8 cellular contexts compared by ENCODE assay signal in the genomic region with DNA sequence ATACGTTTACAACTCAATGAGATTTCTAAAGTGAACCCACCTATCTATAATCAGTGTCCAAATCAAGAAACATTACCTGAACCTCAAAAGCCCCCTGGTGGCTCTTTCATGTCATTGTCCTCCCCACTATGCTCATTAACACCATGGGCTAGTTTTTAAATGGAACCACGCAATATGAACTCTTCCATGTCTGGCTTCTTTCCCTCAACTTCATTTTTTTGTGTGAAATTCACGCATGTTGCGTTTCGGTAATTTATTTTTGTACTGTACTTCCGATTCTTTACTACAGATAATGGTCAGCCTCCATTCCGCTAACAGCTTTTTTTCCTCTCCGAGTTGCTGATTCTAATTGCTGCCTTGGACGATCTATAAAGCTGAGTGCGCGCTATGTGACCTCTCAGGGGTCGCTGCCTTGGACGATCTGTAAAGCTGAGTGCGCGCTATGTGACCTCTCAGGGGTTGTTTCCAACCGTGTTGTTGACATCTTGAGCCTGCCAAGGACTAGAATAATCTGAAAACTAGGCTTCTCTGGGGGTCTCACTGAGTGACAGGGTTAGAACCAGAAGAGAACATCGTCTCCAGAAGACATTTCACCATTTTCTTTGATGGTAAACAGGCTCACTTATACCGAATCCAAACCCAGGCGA. TPM values are rescaled to one million over a fixed set of nuclear protein-coding genes. Genes with fewer than 3 reads are reported as not detected.
A peak's percentile ranks its signal among the peaks of the same experiment; 100 is the strongest.
DNase-seq lines count a peak whose midpoint lies in the region; ATAC-seq and TF ChIP-seq lines count a peak whose summit lies in the region.

No MANE protein-coding gene starts in this region.

- POLR2A ChIA-PET in activated naive CD8-positive, alpha-beta T cell treated with anti-CD3 and anti-CD28 coated beads, Interleukin-2, amount 10 ng/mL, durations not matched to agents 7 days and 5 days (lab: Charles Lee), result interaction anchor here (0.6 to 3.4 kb wide), 17 partner anchors 9 to 1522 kb away, joined by 3 to 105 read pairs (median 6); partner anchors contain the start of genes KIAA0040, MRPS14 and RC3H1

- ATAC-seq in GM18505 (IDR thresholded peaks at IDR 0.05; ENCODE audit: unreplicated experiment), result peak; percentile 0
- ATAC-seq in activated naive CD8-positive, alpha-beta T cell treated with anti-CD3 and anti-CD28 coated beads, Interleukin-2, amount 10 ng/mL, durations not matched to agents 7 days and 5 days (ENCODE audit: low read depth), result peak; percentile 0
- ATAC-seq in HG02970 (IDR thresholded peaks at IDR 0.05; ENCODE audit: low FRiP score, unreplicated experiment), result no peak

- H3K9ac ChIP-seq in NT2/D1 (ENCODE audit: insufficient read length, low read depth), result peak overlapping the region; percentile 96

- peaks cover 5% of the 10 kb centered on the region for H3K36me3 Mint-ChIP-seq in activated naive CD8-positive, alpha-beta T cell treated with anti-CD3 and anti-CD28 coated beads, Interleukin-2, amount 10 ng/mL, durations not matched to agents 7 days and 5 days

- H3K36me3 ChIP-seq in NT2/D1 (ENCODE audit: insufficient read depth, insufficient read length, low read length), result peaks cover 29% of the 10 kb centered on the region
- no peaks in the 10 kb centered on the region for H3K36me3 ChIP-seq in right atrium auricular region

- no peaks in the 10 kb centered on the region for H3K27me3 Mint-ChIP-seq in activated naive CD8-positive, alpha-beta T cell treated with anti-CD3 and anti-CD28 coated beads, Interleukin-2, amount 10 ng/mL, durations not matched to agents 7 days and 5 days

- H3K27ac ChIP-seq in right atrium auricular region, result peak overlapping the region; percentile 94 to 96

- H3K4me1 Mint-ChIP-seq in activated naive CD8-positive, alpha-beta T cell treated with anti-CD3 and anti-CD28 coated beads, Interleukin-2, amount 10 ng/mL, durations not matched to agents 7 days and 5 days, result peaks cover 26% of the 10 kb centered on the region

- TF ChIP-seq CTCF in AG10803 (conservative IDR thresholded peaks at IDR 0.05; ENCODE audit: low read length) (peak; percentile 89), right atrium auricular region (IDR thresholded peaks at IDR 0.05) (peak; percentile 76 to 81)

- H3K9me3 Mint-ChIP-seq in activated naive CD8-positive, alpha-beta T cell treated with anti-CD3 and anti-CD28 coated beads, Interleukin-2, amount 10 ng/mL, durations not matched to agents 7 days and 5 days, result no peaks in the 10 kb centered on the region

- DNase-seq in AG10803 (ENCODE audit: low read depth) (peak; percentile 59), NT2/D1 (ENCODE audit: low read depth, low spot score) (peak; percentile 47), right atrium auricular region (ENCODE audit: low spot score) (no peak), renal cortical epithelial cell (ENCODE audit: low read depth) (peak; percentile 65)
- peak; percentile 73 for DNase-seq in Jurkat, Clone E6-1 (ENCODE audit: low read depth, low spot score)
- no peak for DNase-seq in activated naive CD8-positive, alpha-beta T cell treated with anti-CD3 and anti-CD28 coated beads, Interleukin-2, amount 10 ng/mL, durations not matched to agents 7 days and 5 days

- no peaks in the 10 kb centered on the region for H3K9me3 ChIP-seq in NT2/D1 (ENCODE audit: insufficient read depth, low read length)
- H3K9me3 ChIP-seq in right atrium auricular region, result no peaks in the 10 kb centered on the region

- H3K27me3 ChIP-seq in NT2/D1 (ENCODE audit: insufficient read depth, insufficient read length) (no peaks in the 10 kb centered on the region), right atrium auricular region (no peaks in the 10 kb centered on the region)

- no peaks in the 10 kb centered on the region for H3K4me1 ChIP-seq in NT2/D1 (ENCODE audit: insufficient read depth, insufficient read length)
- H3K4me1 ChIP-seq in right atrium auricular region, result peaks cover 0 to 26% of the 10 kb centered on the region in 2 donors

- H3K27ac Mint-ChIP-seq in activated naive CD8-positive, alpha-beta T cell treated with anti-CD3 and anti-CD28 coated beads, Interleukin-2, amount 10 ng/mL, durations not matched to agents 7 days and 5 days, result no peak overlapping the region

- peak overlapping the region; percentile 89 for H3K4me3 ChIP-seq in AG10803 (ENCODE audit: low read length)
- H3K4me3 ChIP-seq in Jurkat, Clone E6-1 (ENCODE audit: low read length), result peak overlapping the region; percentile 94
- H3K4me3 ChIP-seq in NT2/D1 (ENCODE audit: insufficient read length, low read depth), result peak overlapping the region; percentile 98
- peak overlapping the region; percentile 82 to 85 for H3K4me3 ChIP-seq in right atrium auricular region

- H3K4me3 Mint-ChIP-seq in activated naive CD8-positive, alpha-beta T cell treated with anti-CD3 and anti-CD28 coated beads, Interleukin-2, amount 10 ng/mL, durations not matched to agents 7 days and 5 days, result no peak overlapping the region

- no peak for TF ChIP-seq POLR2A in GM18505 (IDR thresholded peaks at IDR 0.05; ENCODE audit: borderline replicate concordance, extremely low read depth, insufficient read depth, insufficient read length)

RNA-seq across cellular contexts. Expression of gene CACYBP, which starts 1.1 kb away (rescaled TPM):
- polyA plus RNA-seq in Jurkat, Clone E6-1 (2012; ENCODE audit: insufficient read depth, insufficient read length), result 375 TPM
- total RNA-seq in activated naive CD8-positive, alpha-beta T cell treated with anti-CD3 and anti-CD28 coated beads, Interleukin-2, amount 10 ng/mL, durations not matched to agents 7 days and 5 days, result 100 to 1,000 TPM; 147 to 177 TPM
- total RNA-seq in right atrium auricular region (10 to 100 TPM; 40.5 to 59.7 TPM), renal cortical epithelial cell (118 and 251 TPM in 2 replicates)

RNA-seq across cellular contexts. Expression of gene MRPS14, which starts 24.5 kb away (rescaled TPM):
- polyA plus RNA-seq in Jurkat, Clone E6-1 (2012; ENCODE audit: insufficient read depth, insufficient read length), result 45.8 TPM
- total RNA-seq in activated naive CD8-positive, alpha-beta T cell treated with anti-CD3 and anti-CD28 coated beads, Interleukin-2, amount 10 ng/mL, durations not matched to agents 7 days and 5 days, result 10 to 100 TPM; 34.0 to 38.4 TPM
- total RNA-seq in right atrium auricular region, result 10 to 100 TPM; 14.8 to 16.7 TPM
- total RNA-seq in renal cortical epithelial cell, result 14.2 and 21.0 TPM in 2 replicates

Comparison
In these comparisons a context has a peak if more than half of its experiments do, and no peak if none do; other contexts are left out.
1. DNase-seq: peak in AG10803 (single experiment), Jurkat, Clone E6-1 (single experiment), NT2/D1 (single experiment) and renal cortical epithelial cell (single experiment); none in activated naive CD8-positive, alpha-beta T cell treated with anti-CD3 and anti-CD28 coated beads, Interleukin-2, amount 10 ng/mL, durations not matched to agents 7 days and 5 days (single experiment) and right atrium auricular region (single experiment).
2. Peak in every context shown above with its lines, with median percentiles within 50 percentile points of each other: H3K4me3 ChIP-seq.